In genomic region chr2:201779996-201780673, GRCh38 we compare ENCODE assay signal across 8 cellular contexts. TPM values are rescaled to one million over a fixed set of nuclear protein-coding genes. Genes with fewer than 3 reads are reported as not detected.
A peak's percentile ranks its signal among the peaks of the same experiment; 100 is the strongest.
DNase-seq lines count a peak whose midpoint lies in the region; ATAC-seq, FAIRE-seq and TF ChIP-seq lines count a peak whose summit lies in the region.

No MANE protein-coding gene starts in this region.

- peak overlapping the region; percentile 79 for H3K23ac ChIP-seq in IMR-90 (ENCODE audit: low read depth, low read length)

- H3K27me3 ChIP-seq in IMR-90 (ENCODE audit: control insufficient read depth, insufficient read depth, low read length) (no peaks in the 10 kb centered on the region), right atrium auricular region (no peaks in the 10 kb centered on the region)

- H3K14ac ChIP-seq in IMR-90 (replicated peaks; ENCODE audit: low read depth, low read length) = peak overlapping the region; percentile 72

- peak overlapping the region; percentile 99 for H2AFZ ChIP-seq in IMR-90 (replicated peaks; ENCODE audit: low read length, poor library complexity)

- CTCF ChIA-PET in IMR-90 (lab: Yijun Ruan, JAX) = interaction anchor here (1.0 to 1.1 kb wide), 2 partner anchors 8 to 14 kb away, joined by 3 read pairs; no protein-coding TSS in a partner anchor

- H3K4me1 ChIP-seq in IMR-90 (ENCODE audit: control insufficient read depth, insufficient read depth, low read length) (peaks cover 2% of the 10 kb centered on the region; the same call in 1 of the 2 replicates), right atrium auricular region (peaks cover 0 to 23% of the 10 kb centered on the region in 2 donors)

- intact Hi-C loops in IMR-90 (cut with micrococcal nuclease) = no loop called here

- H3K36me3 ChIP-seq in IMR-90 (ENCODE audit: control insufficient read depth, insufficient read depth, low read length) (no peaks in the 10 kb centered on the region), right atrium auricular region (no peaks in the 10 kb centered on the region)

- peak overlapping the region; percentile 55 for H3K56ac ChIP-seq in IMR-90 (ENCODE audit: extremely low read depth, insufficient read depth, low read length)

- peak overlapping the region; percentile 2 to 66; a peak in 2 of 4 replicates for H4K8ac ChIP-seq in IMR-90 (ENCODE audit: low read depth in 2 of 2, low read length in 2 of 2)

- TF ChIP-seq RAD21 in IMR-90 (IDR thresholded peaks at IDR 0.05; ENCODE audit: low read length) = no peak

- peaks cover 4 to 46% of the 10 kb centered on the region in 2 experiments for H3K79me1 ChIP-seq in IMR-90 (ENCODE audit: low read depth in 1 of 2, low read length in 2 of 2)

- DNase-seq in IMR-90 = no peak
- no peak for DNase-seq in right atrium auricular region (ENCODE audit: low spot score)
- no peak for DNase-seq in retinal pigment epithelial cell (ENCODE audit: low read depth)
- DNase-seq in urothelium cell line (ENCODE audit: low spot score) = no peak
- no peak for DNase-seq in NCI-H446 (lab: John Stamatoyannopoulos, UW)

- peak overlapping the region; percentile 100 for H3K4me2 ChIP-seq in IMR-90 (ENCODE audit: low read depth, low read length)

- H3K27me3 Mint-ChIP-seq in activated naive CD8-positive, alpha-beta T cell = no peaks in the 10 kb centered on the region

- H2BK15ac ChIP-seq in IMR-90 (ENCODE audit: low read depth, low read length) = peak overlapping the region; percentile 11; the same call in 1 of the 3 replicates

- H3K9me1 ChIP-seq in IMR-90 (ENCODE audit: insufficient read depth, low read length) = peaks cover 8% of the 10 kb centered on the region; the same call in 1 of the 2 replicates

- no peaks in the 10 kb centered on the region for H3K36me3 Mint-ChIP-seq in activated naive CD8-positive, alpha-beta T cell

- dilution Hi-C loops in IMR-90 (cut with HindIII; ENCODE audit: low sequenced_read_pairs, unreplicated experiment) = no loop called here

- peak overlapping the region; percentile 72 for H3K27ac ChIP-seq in 22Rv1
- peak overlapping the region; percentile 41 for H3K27ac ChIP-seq in IMR-90 (ENCODE audit: insufficient read depth, low read length)
- peak overlapping the region; percentile 94 to 96 for H3K27ac ChIP-seq in right atrium auricular region

- H2BK5ac ChIP-seq in IMR-90 (ENCODE audit: low read depth, low read length, poor library complexity, severe bottlenecking) = peak overlapping the region; percentile 70

- peak overlapping the region; percentile 51 for H3K4ac ChIP-seq in IMR-90 (ENCODE audit: low read depth, low read length)

- peak overlapping the region; percentile 62 for H3K27ac Mint-ChIP-seq in activated naive CD8-positive, alpha-beta T cell

- in situ Hi-C loops in IMR-90 (cut with MboI; ENCODE audit: low sequenced_read_pairs) = no loop called here

- POLR2A ChIA-PET in IMR-90 (lab: Charles Lee; ENCODE audit: unreplicated experiment) = interaction anchor here (0.6 to 1.2 kb wide), 4 partner anchors 11 to 381 kb away, joined by 4 to 11 read pairs (median 5); no protein-coding TSS in a partner anchor

- TF ChIP-seq CTCF in 22Rv1 (IDR thresholded peaks at IDR 0.05) (no peak), GM12875 (IDR thresholded peaks at IDR 0.05; ENCODE audit: borderline replicate concordance, insufficient read depth, low read depth, low read length) (no peak), IMR-90 (conservative IDR thresholded peaks at IDR 0.05; ENCODE audit: low read depth, low read length) (no peak), right atrium auricular region (IDR thresholded peaks at IDR 0.05) (no peak), retinal pigment epithelial cell (conservative IDR thresholded peaks at IDR 0.05; ENCODE audit: low read depth, low read length) (no peak)

- no peak for FAIRE-seq in urothelium cell line (lab: Jason Lieb, UNC)

- no peak overlapping the region for H2BK20ac ChIP-seq in IMR-90 (ENCODE audit: low read depth, low read length)

- peak overlapping the region; percentile 53 for H3K9ac ChIP-seq in IMR-90 (ENCODE audit: low read depth, low read length)

- H3K9me3 ChIP-seq in IMR-90 (ENCODE audit: control insufficient read depth, insufficient read depth, low read length) (no peaks in the 10 kb centered on the region), right atrium auricular region (no peaks in the 10 kb centered on the region)

- 0% methylated on average over 5 of the region's 21 CpGs; no CpG with 5 or more reads in 1 of the 2 experiments for WGBS in IMR-90 (ENCODE audit: extremely low coverage in 2 of 2, insufficient read length in 1 of 2), 2 experiments

- H2BK120ac ChIP-seq in IMR-90 (ENCODE audit: low read depth, low read length) = peak overlapping the region; percentile 13; the same call in 1 of the 2 replicates

- BruUV-seq in IMR-90 (replicated peaks; lab: Mats Ljungman, UMichigan) = no TSS peak

- H3K4me1 Mint-ChIP-seq in activated naive CD8-positive, alpha-beta T cell (ENCODE audit: low read depth) = peaks cover 26% of the 10 kb centered on the region

- peak overlapping the region; percentile 3; the same call in 1 of the 2 replicates for H4K5ac ChIP-seq in IMR-90 (ENCODE audit: low read depth, low read length)

- ATAC-seq in IMR-90 (ENCODE audit: low read depth) = peak; percentile 19

- TF ChIP-seq POLR2A in IMR-90 (IDR thresholded peaks at IDR 0.05; ENCODE audit: low read depth, low read length) = no peak

- H3K4me3 ChIP-seq in GM12875 (ENCODE audit: low read depth, low read length) (peak overlapping the region; percentile 76), IMR-90 (ENCODE audit: insufficient read depth, low read depth, low read length) (peak overlapping the region; percentile 76), right atrium auricular region (peak overlapping the region; percentile 89 to 100), retinal pigment epithelial cell (ENCODE audit: low read length) (peak overlapping the region; percentile 94)

- peak overlapping the region; percentile 95 for H2AK9ac ChIP-seq in IMR-90 (replicated peaks; ENCODE audit: low read depth, low read length, poor library complexity)

- H2AK5ac ChIP-seq in IMR-90 (ENCODE audit: low read depth, low read length) = peak overlapping the region; percentile 56

- H3K18ac ChIP-seq in IMR-90 (ENCODE audit: low read depth, low read length) = peak overlapping the region; percentile 35; the same call in 1 of the 2 replicates

- H3K9me3 Mint-ChIP-seq in activated naive CD8-positive, alpha-beta T cell (ENCODE audit: low read depth) = no peaks in the 10 kb centered on the region

- peak overlapping the region; percentile 99 for H3K4me3 Mint-ChIP-seq in activated naive CD8-positive, alpha-beta T cell

- H4K91ac ChIP-seq in IMR-90 (ENCODE audit: insufficient read depth, low read depth, low read length) = peak overlapping the region; percentile 34

- peaks cover 15% of the 10 kb centered on the region; the same call in 1 of the 2 replicates for H4K20me1 ChIP-seq in IMR-90 (ENCODE audit: insufficient read depth, low read length)

TF ChIP-seq in IMR-90, 13 proteins besides CTCF, POLR2A, EP300 and RAD21:
- TF ChIP-seq USF2 (IDR thresholded peaks at IDR 0.05; ENCODE audit: low read depth, low read length) = no peak
- no peak for TF ChIP-seq CEBPB (IDR thresholded peaks at IDR 0.05; ENCODE audit: low read depth, low read length)
- TF ChIP-seq MAZ (IDR thresholded peaks at IDR 0.05; ENCODE audit: borderline replicate concordance, low read depth, low read length) = no peak
- no peak for TF ChIP-seq FOS (IDR thresholded peaks at IDR 0.05; ENCODE audit: low read depth, low read length)
- TF ChIP-seq RCOR1 (IDR thresholded peaks at IDR 0.05; ENCODE audit: insufficient replicate concordance, low read length) = no peak
- no peak for TF ChIP-seq ELK1 (IDR thresholded peaks at IDR 0.05; ENCODE audit: borderline replicate concordance, low read depth, low read length)
- no peak for TF ChIP-seq RFX5 (IDR thresholded peaks at IDR 0.05; ENCODE audit: low read depth, low read length)
- TF ChIP-seq MXI1 (IDR thresholded peaks at IDR 0.05; ENCODE audit: borderline replicate concordance, low read depth, low read length) = no peak
- TF ChIP-seq BHLHE40 (IDR thresholded peaks at IDR 0.05; ENCODE audit: low read depth, low read length) = no peak
- no peak for TF ChIP-seq SMC3 (IDR thresholded peaks at IDR 0.05; ENCODE audit: low read depth, low read length)
- TF ChIP-seq NFE2L2 (IDR thresholded peaks at IDR 0.05; ENCODE audit: low read depth, low read length) = no peak
- TF ChIP-seq CHD1 (IDR thresholded peaks at IDR 0.05; ENCODE audit: low read depth, low read length) = no peak
- TF ChIP-seq MAFK (IDR thresholded peaks at IDR 0.05; ENCODE audit: low read depth, low read length) = no peak

RNA-seq across cellular contexts. Expression of gene ALS2, which starts 0.6 kb away (rescaled TPM):
- total RNA-seq in IMR-90 (2012; rRNA removed) (37.8 and 42.3 TPM in 2 replicates), right atrium auricular region (10 to 100 TPM; 31.0 to 31.8 TPM)
- 10.6 and 14.4 TPM in 2 replicates for polyA plus RNA-seq in IMR-90 (2012; rRNA removed)
- 3.2 and 10.9 TPM in 2 replicates for polyA plus RNA-seq in IMR-90 (2012; cell fraction: cytosol; rRNA removed)
- polyA plus RNA-seq in IMR-90 (2012; cell fraction: nucleus; rRNA removed; ENCODE audit: low replicate concordance) = 5.3 and 21.5 TPM in 2 replicates

RNA-seq across cellular contexts. Expression of gene CDK15, which starts 26.2 kb away (rescaled TPM):
- 28.9 and 33.0 TPM in 2 replicates for total RNA-seq in IMR-90 (2012; rRNA removed)
- polyA plus RNA-seq in IMR-90 (2012; rRNA removed) = 15.7 and 16.1 TPM in 2 replicates
- polyA plus RNA-seq in IMR-90 (2012; cell fraction: cytosol; rRNA removed) = 5.7 and 7.2 TPM in 2 replicates
- 6.9 and 22.1 TPM in 2 replicates for polyA plus RNA-seq in IMR-90 (2012; cell fraction: nucleus; rRNA removed; ENCODE audit: low replicate concordance)
- total RNA-seq in right atrium auricular region = not detected

Comparison
In these comparisons a context has a peak if more than half of its experiments do, and no peak if none do; other contexts are left out.
1. H3K27ac ChIP-seq: peak in every context shown above with its lines; median percentile 95 in right atrium auricular region; 72 in 22Rv1; 41 in IMR-90.
2. RNA of gene CDK15, which starts 26.2 kb away (total RNA-seq): 28.9 to 33.0 TPM in IMR-90; not detected in right atrium auricular region; every median in the first group is over 10 times any median in the second.
3. Peak in every context shown above with its lines, with median percentiles within 50 percentile points of each other: H3K4me3 ChIP-seq.